ENCODE assay signal across 1 cellular context in genomic region chr20:50501970-50502745, GRCh38.
TF ChIP-seq lines count a peak whose summit lies in the region.

No MANE protein-coding gene starts in this region.

TF ChIP-seq in K562, 482 proteins besides CTCF, POLR2A, EP300 and RAD21:
- TF ChIP-seq, protein P1, sequence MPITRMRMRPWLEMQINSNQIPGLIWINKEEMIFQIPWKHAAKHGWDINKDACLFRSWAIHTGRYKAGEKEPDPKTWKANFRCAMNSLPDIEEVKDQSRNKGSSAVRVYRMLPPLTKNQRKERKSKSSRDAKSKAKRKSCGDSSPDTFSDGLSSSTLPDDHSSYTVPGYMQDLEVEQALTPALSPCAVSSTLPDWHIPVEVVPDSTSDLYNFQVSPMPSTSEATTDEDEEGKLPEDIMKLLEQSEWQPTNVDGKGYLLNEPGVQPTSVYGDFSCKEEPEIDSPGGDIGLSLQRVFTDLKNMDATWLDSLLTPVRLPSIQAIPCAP (CRISPR knock-in tag; IDR thresholded peaks at IDR 0.05; ENCODE audit: borderline replicate concordance), result no peak
- TF ChIP-seq RBM39 (optimal IDR thresholded peaks at IDR 0.05; ENCODE audit: low read depth, low read length) (no peak), MCM2 (IDR thresholded peaks at IDR 0.05; ENCODE audit: low read depth) (no peak), TCF7L2 (IDR thresholded peaks at IDR 0.05; ENCODE audit: low read depth, low read length) (no peak), ZFP36 (IDR thresholded peaks at IDR 0.05; ENCODE audit: low read depth, low read length, partially characterized antibody) (peak; percentile 72), POLR2G (IDR thresholded peaks at IDR 0.05; ENCODE audit: low read depth, low read length) (no peak), POLR2AphosphoS2 (IDR thresholded peaks at IDR 0.05; ENCODE audit: low read length) (no peak), ATF1 (CRISPR knock-in tag; IDR thresholded peaks at IDR 0.05) (no peak), ATF1 (tag; IDR thresholded peaks at IDR 0.05) (no peak), RBM25 (IDR thresholded peaks at IDR 0.05; ENCODE audit: low read depth, low read length, severe bottlenecking) (peak; percentile 89), ZNF316 (IDR thresholded peaks at IDR 0.05) (no peak), ZNF274 (IDR thresholded peaks at IDR 0.05; ENCODE audit: borderline replicate concordance, low read depth, low read length) (no peak), KDM1A (IDR thresholded peaks at IDR 0.05) (peak; percentile 37 to 67; a peak in 2 of 4 replicates), BCOR (IDR thresholded peaks at IDR 0.05) (peak; percentile 56; the same call in 1 of the 2 replicates), PRPF4 (IDR thresholded peaks at IDR 0.05; ENCODE audit: insufficient read depth, low read depth, low read length, poor library complexity, severe bottlenecking) (no peak), MBD2 (IDR thresholded peaks at IDR 0.05; ENCODE audit: borderline replicate concordance, low read depth) (no peak), CHD2 (IDR thresholded peaks at IDR 0.05; ENCODE audit: low read depth, low read length) (no peak), ADNP (tag; IDR thresholded peaks at IDR 0.05) (no peak), KLF16 (IDR thresholded peaks at IDR 0.05) (no peak), RBM22 (IDR thresholded peaks at IDR 0.05; ENCODE audit: low read depth, low read length, poor library complexity, severe bottlenecking) (no peak), FOSL1 (tag; conservative IDR thresholded peaks at IDR 0.05) (no peak), ZBTB34 (CRISPR knock-in tag; IDR thresholded peaks at IDR 0.05) (no peak), MTA1 (IDR thresholded peaks at IDR 0.05; ENCODE audit: borderline replicate concordance) (no peak), ZNF146 (CRISPR knock-in tag; IDR thresholded peaks at IDR 0.05; ENCODE audit: unreplicated experiment) (no peak), HNRNPK (IDR thresholded peaks at IDR 0.05; ENCODE audit: low read depth, low read length, poor library complexity, severe bottlenecking) (no peak), ZNF134 (CRISPR knock-in tag; conservative IDR thresholded peaks at IDR 0.05) (no peak), HDAC2 (IDR thresholded peaks at IDR 0.05) (peak; percentile 22; the same call in 1 of the 2 replicates), DMBX1 (CRISPR knock-in tag; IDR thresholded peaks at IDR 0.05; ENCODE audit: borderline replicate concordance) (no peak), SMAD3 (CRISPR knock-in tag; conservative IDR thresholded peaks at IDR 0.05) (no peak), ZC3H4 (CRISPR knock-in tag; IDR thresholded peaks at IDR 0.05; ENCODE audit: borderline replicate concordance) (no peak), DEAF1 (CRISPR knock-in tag; IDR thresholded peaks at IDR 0.05) (no peak), MXI1 (IDR thresholded peaks at IDR 0.05; ENCODE audit: low read depth, low read length) (no peak), ZNF668 (CRISPR knock-in tag; IDR thresholded peaks at IDR 0.05) (no peak), SNRNP70 (optimal IDR thresholded peaks at IDR 0.05; ENCODE audit: low read depth, low read length) (no peak), XRCC3 (IDR thresholded peaks at IDR 0.05) (no peak), ARID1B (IDR thresholded peaks at IDR 0.05) (no peak), RFX7 (CRISPR knock-in tag; IDR thresholded peaks at IDR 0.05) (no peak), CBX5 (IDR thresholded peaks at IDR 0.05; ENCODE audit: borderline replicate concordance, low read depth) (no peak), RHOXF2B (CRISPR knock-in tag; conservative IDR thresholded peaks at IDR 0.05) (no peak), FOXA1 (IDR thresholded peaks at IDR 0.05; ENCODE audit: borderline replicate concordance) (no peak), MIER1 (IDR thresholded peaks at IDR 0.05; ENCODE audit: low read depth) (no peak)
- TF ChIP-seq, protein P2, sequence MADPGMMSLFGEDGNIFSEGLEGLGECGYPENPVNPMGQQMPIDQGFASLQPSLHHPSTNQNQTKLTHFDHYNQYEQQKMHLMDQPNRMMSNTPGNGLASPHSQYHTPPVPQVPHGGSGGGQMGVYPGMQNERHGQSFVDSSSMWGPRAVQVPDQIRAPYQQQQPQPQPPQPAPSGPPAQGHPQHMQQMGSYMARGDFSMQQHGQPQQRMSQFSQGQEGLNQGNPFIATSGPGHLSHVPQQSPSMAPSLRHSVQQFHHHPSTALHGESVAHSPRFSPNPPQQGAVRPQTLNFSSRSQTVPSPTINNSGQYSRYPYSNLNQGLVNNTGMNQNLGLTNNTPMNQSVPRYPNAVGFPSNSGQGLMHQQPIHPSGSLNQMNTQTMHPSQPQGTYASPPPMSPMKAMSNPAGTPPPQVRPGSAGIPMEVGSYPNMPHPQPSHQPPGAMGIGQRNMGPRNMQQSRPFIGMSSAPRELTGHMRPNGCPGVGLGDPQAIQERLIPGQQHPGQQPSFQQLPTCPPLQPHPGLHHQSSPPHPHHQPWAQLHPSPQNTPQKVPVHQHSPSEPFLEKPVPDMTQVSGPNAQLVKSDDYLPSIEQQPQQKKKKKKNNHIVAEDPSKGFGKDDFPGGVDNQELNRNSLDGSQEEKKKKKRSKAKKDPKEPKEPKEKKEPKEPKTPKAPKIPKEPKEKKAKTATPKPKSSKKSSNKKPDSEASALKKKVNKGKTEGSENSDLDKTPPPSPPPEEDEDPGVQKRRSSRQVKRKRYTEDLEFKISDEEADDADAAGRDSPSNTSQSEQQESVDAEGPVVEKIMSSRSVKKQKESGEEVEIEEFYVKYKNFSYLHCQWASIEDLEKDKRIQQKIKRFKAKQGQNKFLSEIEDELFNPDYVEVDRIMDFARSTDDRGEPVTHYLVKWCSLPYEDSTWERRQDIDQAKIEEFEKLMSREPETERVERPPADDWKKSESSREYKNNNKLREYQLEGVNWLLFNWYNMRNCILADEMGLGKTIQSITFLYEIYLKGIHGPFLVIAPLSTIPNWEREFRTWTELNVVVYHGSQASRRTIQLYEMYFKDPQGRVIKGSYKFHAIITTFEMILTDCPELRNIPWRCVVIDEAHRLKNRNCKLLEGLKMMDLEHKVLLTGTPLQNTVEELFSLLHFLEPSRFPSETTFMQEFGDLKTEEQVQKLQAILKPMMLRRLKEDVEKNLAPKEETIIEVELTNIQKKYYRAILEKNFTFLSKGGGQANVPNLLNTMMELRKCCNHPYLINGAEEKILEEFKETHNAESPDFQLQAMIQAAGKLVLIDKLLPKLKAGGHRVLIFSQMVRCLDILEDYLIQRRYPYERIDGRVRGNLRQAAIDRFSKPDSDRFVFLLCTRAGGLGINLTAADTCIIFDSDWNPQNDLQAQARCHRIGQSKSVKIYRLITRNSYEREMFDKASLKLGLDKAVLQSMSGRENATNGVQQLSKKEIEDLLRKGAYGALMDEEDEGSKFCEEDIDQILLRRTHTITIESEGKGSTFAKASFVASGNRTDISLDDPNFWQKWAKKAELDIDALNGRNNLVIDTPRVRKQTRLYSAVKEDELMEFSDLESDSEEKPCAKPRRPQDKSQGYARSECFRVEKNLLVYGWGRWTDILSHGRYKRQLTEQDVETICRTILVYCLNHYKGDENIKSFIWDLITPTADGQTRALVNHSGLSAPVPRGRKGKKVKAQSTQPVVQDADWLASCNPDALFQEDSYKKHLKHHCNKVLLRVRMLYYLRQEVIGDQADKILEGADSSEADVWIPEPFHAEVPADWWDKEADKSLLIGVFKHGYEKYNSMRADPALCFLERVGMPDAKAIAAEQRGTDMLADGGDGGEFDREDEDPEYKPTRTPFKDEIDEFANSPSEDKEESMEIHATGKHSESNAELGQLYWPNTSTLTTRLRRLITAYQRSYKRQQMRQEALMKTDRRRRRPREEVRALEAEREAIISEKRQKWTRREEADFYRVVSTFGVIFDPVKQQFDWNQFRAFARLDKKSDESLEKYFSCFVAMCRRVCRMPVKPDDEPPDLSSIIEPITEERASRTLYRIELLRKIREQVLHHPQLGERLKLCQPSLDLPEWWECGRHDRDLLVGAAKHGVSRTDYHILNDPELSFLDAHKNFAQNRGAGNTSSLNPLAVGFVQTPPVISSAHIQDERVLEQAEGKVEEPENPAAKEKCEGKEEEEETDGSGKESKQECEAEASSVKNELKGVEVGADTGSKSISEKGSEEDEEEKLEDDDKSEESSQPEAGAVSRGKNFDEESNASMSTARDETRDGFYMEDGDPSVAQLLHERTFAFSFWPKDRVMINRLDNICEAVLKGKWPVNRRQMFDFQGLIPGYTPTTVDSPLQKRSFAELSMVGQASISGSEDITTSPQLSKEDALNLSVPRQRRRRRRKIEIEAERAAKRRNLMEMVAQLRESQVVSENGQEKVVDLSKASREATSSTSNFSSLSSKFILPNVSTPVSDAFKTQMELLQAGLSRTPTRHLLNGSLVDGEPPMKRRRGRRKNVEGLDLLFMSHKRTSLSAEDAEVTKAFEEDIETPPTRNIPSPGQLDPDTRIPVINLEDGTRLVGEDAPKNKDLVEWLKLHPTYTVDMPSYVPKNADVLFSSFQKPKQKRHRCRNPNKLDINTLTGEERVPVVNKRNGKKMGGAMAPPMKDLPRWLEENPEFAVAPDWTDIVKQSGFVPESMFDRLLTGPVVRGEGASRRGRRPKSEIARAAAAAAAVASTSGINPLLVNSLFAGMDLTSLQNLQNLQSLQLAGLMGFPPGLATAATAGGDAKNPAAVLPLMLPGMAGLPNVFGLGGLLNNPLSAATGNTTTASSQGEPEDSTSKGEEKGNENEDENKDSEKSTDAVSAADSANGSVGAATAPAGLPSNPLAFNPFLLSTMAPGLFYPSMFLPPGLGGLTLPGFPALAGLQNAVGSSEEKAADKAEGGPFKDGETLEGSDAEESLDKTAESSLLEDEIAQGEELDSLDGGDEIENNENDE (IDR thresholded peaks at IDR 0.05; ENCODE audit: low read depth, low read length), result no peak
- TF ChIP-seq, protein P3, sequence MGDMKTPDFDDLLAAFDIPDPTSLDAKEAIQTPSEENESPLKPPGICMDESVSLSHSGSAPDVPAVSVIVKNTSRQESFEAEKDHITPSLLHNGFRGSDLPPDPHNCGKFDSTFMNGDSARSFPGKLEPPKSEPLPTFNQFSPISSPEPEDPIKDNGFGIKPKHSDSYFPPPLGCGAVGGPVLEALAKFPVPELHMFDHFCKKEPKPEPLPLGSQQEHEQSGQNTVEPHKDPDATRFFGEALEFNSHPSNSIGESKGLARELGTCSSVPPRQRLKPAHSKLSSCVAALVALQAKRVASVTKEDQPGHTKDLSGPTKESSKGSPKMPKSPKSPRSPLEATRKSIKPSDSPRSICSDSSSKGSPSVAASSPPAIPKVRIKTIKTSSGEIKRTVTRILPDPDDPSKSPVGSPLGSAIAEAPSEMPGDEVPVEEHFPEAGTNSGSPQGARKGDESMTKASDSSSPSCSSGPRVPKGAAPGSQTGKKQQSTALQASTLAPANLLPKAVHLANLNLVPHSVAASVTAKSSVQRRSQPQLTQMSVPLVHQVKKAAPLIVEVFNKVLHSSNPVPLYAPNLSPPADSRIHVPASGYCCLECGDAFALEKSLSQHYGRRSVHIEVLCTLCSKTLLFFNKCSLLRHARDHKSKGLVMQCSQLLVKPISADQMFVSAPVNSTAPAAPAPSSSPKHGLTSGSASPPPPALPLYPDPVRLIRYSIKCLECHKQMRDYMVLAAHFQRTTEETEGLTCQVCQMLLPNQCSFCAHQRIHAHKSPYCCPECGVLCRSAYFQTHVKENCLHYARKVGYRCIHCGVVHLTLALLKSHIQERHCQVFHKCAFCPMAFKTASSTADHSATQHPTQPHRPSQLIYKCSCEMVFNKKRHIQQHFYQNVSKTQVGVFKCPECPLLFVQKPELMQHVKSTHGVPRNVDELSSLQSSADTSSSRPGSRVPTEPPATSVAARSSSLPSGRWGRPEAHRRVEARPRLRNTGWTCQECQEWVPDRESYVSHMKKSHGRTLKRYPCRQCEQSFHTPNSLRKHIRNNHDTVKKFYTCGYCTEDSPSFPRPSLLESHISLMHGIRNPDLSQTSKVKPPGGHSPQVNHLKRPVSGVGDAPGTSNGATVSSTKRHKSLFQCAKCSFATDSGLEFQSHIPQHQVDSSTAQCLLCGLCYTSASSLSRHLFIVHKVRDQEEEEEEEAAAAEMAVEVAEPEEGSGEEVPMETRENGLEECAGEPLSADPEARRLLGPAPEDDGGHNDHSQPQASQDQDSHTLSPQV (IDR thresholded peaks at IDR 0.05), result no peak
- TF ChIP-seq, protein P4, sequence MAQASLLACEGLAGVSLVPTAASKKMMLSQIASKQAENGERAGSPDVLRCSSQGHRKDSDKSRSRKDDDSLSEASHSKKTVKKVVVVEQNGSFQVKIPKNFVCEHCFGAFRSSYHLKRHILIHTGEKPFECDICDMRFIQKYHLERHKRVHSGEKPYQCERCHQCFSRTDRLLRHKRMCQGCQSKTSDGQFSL (CRISPR knock-in tag; IDR thresholded peaks at IDR 0.05), result no peak
- TF ChIP-seq, protein P4 (tag; IDR thresholded peaks at IDR 0.05), result no peak
